In the genomic region with DNA sequence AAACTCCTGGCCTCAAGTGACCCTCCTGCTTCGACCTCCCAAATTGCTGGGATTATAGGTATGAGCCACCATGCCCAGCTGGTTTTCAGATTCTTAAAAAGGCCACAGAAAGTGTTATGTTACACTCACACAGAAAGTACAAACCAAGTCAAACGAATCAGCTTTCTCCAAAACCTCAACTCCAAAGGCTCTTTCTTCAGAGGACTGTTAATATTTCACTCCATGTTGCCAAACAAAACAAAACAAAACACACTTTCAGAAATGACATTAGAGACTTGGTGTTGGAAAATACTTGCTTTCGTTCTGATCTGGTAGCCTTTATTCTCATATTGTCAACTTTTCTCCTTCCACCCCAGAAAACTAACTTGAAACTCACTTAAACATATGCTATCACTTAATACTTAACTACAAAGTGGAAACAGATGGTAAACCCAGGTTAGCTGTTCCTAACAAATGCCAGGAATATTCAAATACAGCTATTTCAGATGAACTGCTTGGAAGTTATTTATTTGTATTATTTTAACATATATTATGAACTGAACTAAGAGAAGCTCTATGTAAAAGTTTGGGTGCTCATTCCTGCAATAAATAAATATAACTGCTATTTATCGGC, we compare ENCODE assay signal across 17 cellular contexts. TPM values are rescaled to one million over a fixed set of nuclear protein-coding genes. Genes with fewer than 3 reads are reported as not detected.
DNase-seq lines count a peak whose midpoint lies in the region; ATAC-seq, FAIRE-seq and TF ChIP-seq lines count a peak whose summit lies in the region.
"Had no signal": no experiment of that assay in that cellular context is flagged by ENCODE, and none has a peak within 500 bp of the region (broad histone marks: within the 10 kb centered on the region; RNA-seq: fewer than 3 reads in every experiment).

No MANE protein-coding gene starts in this region.

- no peak overlapping the region for H4K91ac ChIP-seq in IMR-90 (ENCODE audit: insufficient read depth, low read depth, low read length)

- no peaks in the 10 kb centered on the region for H3K27me3 ChIP-seq in IMR-90 (ENCODE audit: control insufficient read depth, insufficient read depth, low read length)
- H3K27me3 ChIP-seq in GM12878 (replicated peaks in 1 of 2; ENCODE audit: control insufficient read depth in 2 of 2, insufficient read depth in 2 of 2, low read length in 1 of 2), result no peaks in the 10 kb centered on the region
- H3K27me3 ChIP-seq: MG63 had no signal

- H2BK20ac ChIP-seq in IMR-90 (ENCODE audit: low read depth, low read length), result no peak overlapping the region

- no peak overlapping the region for H3K4me3 Mint-ChIP-seq in nephron
- H3K4me3 Mint-ChIP-seq: CD8-positive, alpha-beta memory T cell had no signal

- intact Hi-C loops in IMR-90 (cut with micrococcal nuclease) (no loop called here), GM12878 (cut with micrococcal nuclease; ENCODE audit: unreplicated experiment) (no loop called here), Right ventricle myocardium inferior (cut with DNase I) (no loop called here)

- H3K27ac Mint-ChIP-seq in nephron, result peak overlapping the region; percentile 8 to 83 (median 58)

- peaks cover 6% of the 10 kb centered on the region for H3K4me1 Mint-ChIP-seq in nephron

- H3K18ac ChIP-seq in IMR-90 (ENCODE audit: low read depth, low read length), result no peak overlapping the region

- H3K9me1 ChIP-seq in IMR-90 (ENCODE audit: insufficient read depth, low read length), result no peaks in the 10 kb centered on the region

- H2AK5ac ChIP-seq in IMR-90 (ENCODE audit: low read depth, low read length), result no peak overlapping the region

- no peak overlapping the region for H4K5ac ChIP-seq in IMR-90 (ENCODE audit: low read depth, low read length)

- no peak overlapping the region for H3K9ac ChIP-seq in IMR-90 (ENCODE audit: low read depth, low read length)
- no peak overlapping the region for H3K9ac ChIP-seq in GM12878 (ENCODE audit: control insufficient read depth, insufficient read depth, low read length)

- TF ChIP-seq EP300 in GM12878 (IDR thresholded peaks at IDR 0.05; ENCODE audit: borderline replicate concordance in 1 of 2, control insufficient read depth in 1 of 2, low read depth in 2 of 2, low read length in 2 of 2), result no peak

- H3K4me3 ChIP-seq in IMR-90 (ENCODE audit: insufficient read depth, low read depth, low read length), result no peak overlapping the region
- H3K4me3 ChIP-seq in GM12878, result no peak overlapping the region
- H3K4me3 ChIP-seq: heart right ventricle, MG63, PC-9 had no signal

- H2AK9ac ChIP-seq in IMR-90 (replicated peaks; ENCODE audit: low read depth, low read length, poor library complexity), result no peak overlapping the region

- no peak overlapping the region for H2BK15ac ChIP-seq in IMR-90 (ENCODE audit: low read depth, low read length)

- CTCF ChIA-PET in IMR-90 (lab: Yijun Ruan, JAX), result no interaction called here
- CTCF ChIA-PET in GM12878 (lab: Yijun Ruan, JAX), result no interaction called here

- POLR2A ChIA-PET in IMR-90 (lab: Charles Lee; ENCODE audit: unreplicated experiment) (no interaction called here), GM12878 (lab: Charles Lee) (no interaction called here)

- no peaks in the 10 kb centered on the region for H3K4me1 ChIP-seq in IMR-90 (ENCODE audit: control insufficient read depth, insufficient read depth, low read length)
- H3K4me1 ChIP-seq in GM12878 (ENCODE audit: control insufficient read depth, insufficient read depth, low read length), result no peaks in the 10 kb centered on the region

- in situ Hi-C loops in IMR-90 (cut with MboI; ENCODE audit: low sequenced_read_pairs), result no loop called here
- in situ Hi-C loops in GM12878 (cut with MboI), result no loop called here

- no peak overlapping the region for H3K14ac ChIP-seq in IMR-90 (replicated peaks; ENCODE audit: low read depth, low read length)

- SMC1A ChIA-PET in GM12878 (lab: Charles Lee; ENCODE audit: uncharacterized antibody, unreplicated experiment), result no interaction called here

- TF ChIP-seq CTCF in IMR-90 (conservative IDR thresholded peaks at IDR 0.05; ENCODE audit: low read depth, low read length), result no peak
- no peak for TF ChIP-seq CTCF in GM12878 (IDR thresholded peaks at IDR 0.05 in 2 of 3, conservative IDR thresholded peaks at IDR 0.05 in 1 of 3; ENCODE audit: control insufficient read depth in 2 of 3, extremely low read depth in 1 of 3, insufficient read depth in 1 of 3, low read depth in 3 of 3, low read length in 3 of 3)
- TF ChIP-seq CTCF in nephron (IDR thresholded peaks at IDR 0.05; ENCODE audit: unreplicated experiment in 3 of 3), result no peak

- RAD21 ChIA-PET in GM12878 (lab: Charles Lee; ENCODE audit: unreplicated experiment), result no interaction called here

- 0 out of 2 replicates have a peak, but pooled peaks cover 2% of the 10 kb centered on the region for H3K36me3 ChIP-seq in IMR-90 (ENCODE audit: control insufficient read depth, insufficient read depth, low read length)
- no peaks in the 10 kb centered on the region for H3K36me3 ChIP-seq in GM12878 (ENCODE audit: control insufficient read depth in 2 of 2, insufficient read depth in 2 of 2, low read length in 1 of 2)
- H3K36me3 ChIP-seq: MG63 had no signal

- H3K56ac ChIP-seq in IMR-90 (ENCODE audit: extremely low read depth, insufficient read depth, low read length), result no peak overlapping the region

- H4K8ac ChIP-seq in IMR-90 (ENCODE audit: low read depth in 2 of 2, low read length in 2 of 2), result no peak overlapping the region

- BruUV-seq in IMR-90 (replicated peaks; lab: Mats Ljungman, UMichigan) (no TSS peak), GM12878 (replicated peaks; lab: Mats Ljungman, UMichigan) (TSS peak; percentile 3)

- H3K27me3 Mint-ChIP-seq in nephron (ENCODE audit: low read depth), result no peaks in the 10 kb centered on the region
- H3K27me3 Mint-ChIP-seq: CD8-positive, alpha-beta memory T cell had no signal

- H3K4me2 ChIP-seq in IMR-90 (ENCODE audit: low read depth, low read length) (no peak overlapping the region), GM12878 (ENCODE audit: control insufficient read depth, insufficient read depth) (no peak overlapping the region)
- H3K4me2 ChIP-seq: PC-9 had no signal

- H3K9me3 Mint-ChIP-seq in nephron, result peaks cover 3% of the 10 kb centered on the region
- H3K9me3 Mint-ChIP-seq: CD8-positive, alpha-beta memory T cell had no signal

- TF ChIP-seq POLR2A in IMR-90 (IDR thresholded peaks at IDR 0.05; ENCODE audit: low read depth, low read length) (no peak), GM12878 (IDR thresholded peaks at IDR 0.05; ENCODE audit: low read depth, low read length) (no peak)

- no peaks in the 10 kb centered on the region for H4K20me1 ChIP-seq in IMR-90 (ENCODE audit: insufficient read depth, low read length)
- no peaks in the 10 kb centered on the region for H4K20me1 ChIP-seq in GM12878 (ENCODE audit: control insufficient read depth, insufficient read depth)

- no CpG with 5 or more reads among the region's 4 CpGs for WGBS in IMR-90 (ENCODE audit: extremely low coverage in 2 of 2, insufficient read length in 1 of 2), 2 experiments
- 46% methylated on average over 4 of the region's 4 CpGs for WGBS in GM12878 (ENCODE audit: insufficient coverage, insufficient replicate concordance, low lambda C conversion rate, missing lambda C conversion rate)

- no peak overlapping the region for H2BK120ac ChIP-seq in IMR-90 (ENCODE audit: low read depth, low read length)

- peaks cover 5% of the 10 kb centered on the region for H3K36me3 Mint-ChIP-seq in nephron (ENCODE audit: low read depth)

- H2AFZ ChIP-seq in IMR-90 (replicated peaks; ENCODE audit: low read length, poor library complexity) (no peak overlapping the region), GM12878 (ENCODE audit: control insufficient read depth, low read depth, low read length) (no peak overlapping the region)
- H2AFZ ChIP-seq: PC-9 had no signal

- no peak for TF ChIP-seq RAD21 in IMR-90 (IDR thresholded peaks at IDR 0.05; ENCODE audit: low read length)
- no peak for TF ChIP-seq RAD21 in GM12878 (IDR thresholded peaks at IDR 0.05; ENCODE audit: insufficient read depth, low read depth, low read length)

- no peaks in the 10 kb centered on the region for H3K79me1 ChIP-seq in IMR-90 (ENCODE audit: low read depth in 1 of 2, low read length in 2 of 2)

- H3K23ac ChIP-seq in IMR-90 (ENCODE audit: low read depth, low read length), result no peak overlapping the region

- ATAC-seq in IMR-90 (ENCODE audit: low read depth), result peak; percentile 44; the same call in 1 of the 2 replicates
- ATAC-seq in GM12878, result no peak
- ATAC-seq in HG03439 (IDR thresholded peaks at IDR 0.05; ENCODE audit: unreplicated experiment), result no peak
- no peak for ATAC-seq in Right ventricle myocardium inferior
- ATAC-seq: heart right ventricle had no signal

- dilution Hi-C loops in IMR-90 (cut with HindIII; ENCODE audit: low sequenced_read_pairs, unreplicated experiment), result no loop called here

- H3K27ac ChIP-seq in IMR-90 (ENCODE audit: insufficient read depth, low read length) (no peak overlapping the region), GM12878 (ENCODE audit: control insufficient read depth, insufficient read depth) (no peak overlapping the region)
- H3K27ac ChIP-seq: 22Rv1, PC-9 had no signal

- H3K9me3 ChIP-seq in IMR-90 (ENCODE audit: control insufficient read depth, insufficient read depth, low read length), result no peaks in the 10 kb centered on the region
- no peaks in the 10 kb centered on the region for H3K9me3 ChIP-seq in GM12878 (replicated peaks; ENCODE audit: control insufficient read depth, insufficient read depth, low read length)
- H3K9me3 ChIP-seq: heart right ventricle, MG63 had no signal

- no peak for FAIRE-seq in GM12878 (lab: Jason Lieb, UNC)

- DNase-seq in DMS 273 (lab: John Stamatoyannopoulos, UW; ENCODE audit: unreplicated experiment), result peak; percentile 19
- no peak for DNase-seq in DMS 273 treated with DMSO at 0.1 percent for 48 hours (lab: John Stamatoyannopoulos, UW)
- peak; percentile 14 for DNase-seq in IMR-90
- no peak for DNase-seq in GM12878 (ENCODE audit: low read depth, low spot score)
- no peak for DNase-seq in putamen (ENCODE audit: low spot score)
- DNase-seq in Right ventricle myocardium inferior (ENCODE audit: missing footprints), result no peak
- DNase-seq: CD8-positive, alpha-beta memory T cell; EL; heart right ventricle; MG63; NCI-H1930; PC-9; SW 1271; trophoblast cell had no signal

- H2BK5ac ChIP-seq in IMR-90 (ENCODE audit: low read depth, low read length, poor library complexity, severe bottlenecking), result no peak overlapping the region

- no peaks in the 10 kb centered on the region for H3K79me2 ChIP-seq in GM12878 (ENCODE audit: control insufficient read depth, insufficient read depth, low read length)

- H3K4ac ChIP-seq in IMR-90 (ENCODE audit: low read depth, low read length), result no peak overlapping the region

RNA-seq across cellular contexts. Expression of a gene that starts 34.7 kb away (rescaled TPM):
- total RNA-seq in IMR-90 (2012; rRNA removed) (77.4 and 95.5 TPM in 2 replicates), GM12878 (2014; rRNA removed) (22.8 and 29.1 TPM in 2 replicates), GM12878 (2014; rRNA removed; fragmentation: Illumina TruSeq; extraction: Trizol) (33.8 and 33.9 TPM in 2 replicates), GM12878 (2021) (24.8 and 26.3 TPM in 2 replicates), Right ventricle myocardium inferior (20.1 TPM)
- polyA plus RNA-seq in IMR-90 (2012; rRNA removed) (7.4 and 9.4 TPM in 2 replicates), GM12878 (2011; rRNA removed) (26.2 and 43.5 TPM in 2 replicates), GM12878 (2014; fragmentation: Illumina TruSeq; extraction: Trizol) (16.8 and 22.4 TPM in 2 replicates), GM12878 (2014; fragmentation: Nextera tagmentation; extraction: Ambion mirVana) (1 to 10 TPM; 4.0 to 5.2 TPM), GM12878 (2014; rRNA removed) (9.9 and 11.2 TPM in 2 replicates), GM12878 (2016; fragmentation: Nextera tagmentation; extraction: Ambion mirVana) (10 to 100 TPM; 12.3 to 13.4 TPM)
- 1.4 and 1.9 TPM in 2 replicates for polyA plus RNA-seq in IMR-90 (2012; cell fraction: cytosol; rRNA removed)
- 1.5 and 12.5 TPM in 2 replicates for polyA plus RNA-seq in IMR-90 (2012; cell fraction: nucleus; rRNA removed; ENCODE audit: low replicate concordance)
- 74.0 and 76.0 TPM in 2 replicates for total RNA-seq in GM12878 (2013; cell fraction: nucleolus; rRNA removed)
- 6.6 TPM for polyA plus RNA-seq in GM12878 (2011; ENCODE audit: low read depth)
- polyA plus RNA-seq in GM12878 (2011; cell fraction: cytosol; rRNA removed), result 8.7 and 11.1 TPM in 2 replicates
- polyA plus RNA-seq in GM12878 (2011; cell fraction: nucleus; rRNA removed), result 11.9 and 12.1 TPM in 2 replicates
- polyA plus RNA-seq in GM12878 (2012), result 9.2 and 11.3 TPM in 2 replicates
- 35.9 and 55.9 TPM in 2 replicates for polyA minus RNA-seq in GM12878 (2011; rRNA and poly(A)+ RNA removed)
- polyA minus RNA-seq in GM12878 (2011; cell fraction: cytosol; rRNA and poly(A)+ RNA removed), result 20.7 and 23.4 TPM in 2 replicates
- 14.5 and 20.6 TPM in 2 replicates for polyA minus RNA-seq in GM12878 (2011; cell fraction: nucleus; rRNA and poly(A)+ RNA removed)

Comparison
In these comparisons a context has a peak if more than half of its experiments do, and no peak if none do; other contexts are left out.
1. DNase-seq: peak in DMS 273 (single experiment) and IMR-90 (single experiment); none in DMS 273 treated with DMSO at 0.1 percent for 48 hours (single experiment), GM12878 (single experiment), putamen (single experiment) and Right ventricle myocardium inferior (single experiment).